Comparison of ENCODE assay signal across 1 cellular context in genomic region chr4:102760645-102761477, GRCh38.
TF ChIP-seq lines count a peak whose summit lies in the region.

TSS of gene MANBA (minus strand) at chr4:102760968. CDS start at chr4:102760894, 74 bp downstream.

TF ChIP-seq in WTC11, 78 proteins besides CTCF, POLR2A, EP300 and RAD21 (continued from another document and continues in another):
- TF ChIP-seq ZMAT4 (CRISPR knock-in tag; IDR thresholded peaks at IDR 0.05) = no peak
- TF ChIP-seq NR3C1 (CRISPR knock-in tag; conservative IDR thresholded peaks at IDR 0.05; ENCODE audit: low read depth) = 0 out of 2 replicates have a peak, but pooled peaks have one; percentile 65
- TF ChIP-seq ZNF263 (CRISPR knock-in tag; IDR thresholded peaks at IDR 0.05; ENCODE audit: low read depth) = no peak
- no peak for TF ChIP-seq SOX15 (CRISPR knock-in tag; IDR thresholded peaks at IDR 0.05)
- TF ChIP-seq ZNF121 (CRISPR knock-in tag; IDR thresholded peaks at IDR 0.05) = peak; percentile 70; the same call in 1 of the 2 replicates
- no peak for TF ChIP-seq FOXP4 (CRISPR knock-in tag; IDR thresholded peaks at IDR 0.05)
- no peak for TF ChIP-seq IRF1 (CRISPR knock-in tag; IDR thresholded peaks at IDR 0.05)
- TF ChIP-seq ATF1 (CRISPR knock-in tag; IDR thresholded peaks at IDR 0.05) = no peak
- TF ChIP-seq, protein P1, sequence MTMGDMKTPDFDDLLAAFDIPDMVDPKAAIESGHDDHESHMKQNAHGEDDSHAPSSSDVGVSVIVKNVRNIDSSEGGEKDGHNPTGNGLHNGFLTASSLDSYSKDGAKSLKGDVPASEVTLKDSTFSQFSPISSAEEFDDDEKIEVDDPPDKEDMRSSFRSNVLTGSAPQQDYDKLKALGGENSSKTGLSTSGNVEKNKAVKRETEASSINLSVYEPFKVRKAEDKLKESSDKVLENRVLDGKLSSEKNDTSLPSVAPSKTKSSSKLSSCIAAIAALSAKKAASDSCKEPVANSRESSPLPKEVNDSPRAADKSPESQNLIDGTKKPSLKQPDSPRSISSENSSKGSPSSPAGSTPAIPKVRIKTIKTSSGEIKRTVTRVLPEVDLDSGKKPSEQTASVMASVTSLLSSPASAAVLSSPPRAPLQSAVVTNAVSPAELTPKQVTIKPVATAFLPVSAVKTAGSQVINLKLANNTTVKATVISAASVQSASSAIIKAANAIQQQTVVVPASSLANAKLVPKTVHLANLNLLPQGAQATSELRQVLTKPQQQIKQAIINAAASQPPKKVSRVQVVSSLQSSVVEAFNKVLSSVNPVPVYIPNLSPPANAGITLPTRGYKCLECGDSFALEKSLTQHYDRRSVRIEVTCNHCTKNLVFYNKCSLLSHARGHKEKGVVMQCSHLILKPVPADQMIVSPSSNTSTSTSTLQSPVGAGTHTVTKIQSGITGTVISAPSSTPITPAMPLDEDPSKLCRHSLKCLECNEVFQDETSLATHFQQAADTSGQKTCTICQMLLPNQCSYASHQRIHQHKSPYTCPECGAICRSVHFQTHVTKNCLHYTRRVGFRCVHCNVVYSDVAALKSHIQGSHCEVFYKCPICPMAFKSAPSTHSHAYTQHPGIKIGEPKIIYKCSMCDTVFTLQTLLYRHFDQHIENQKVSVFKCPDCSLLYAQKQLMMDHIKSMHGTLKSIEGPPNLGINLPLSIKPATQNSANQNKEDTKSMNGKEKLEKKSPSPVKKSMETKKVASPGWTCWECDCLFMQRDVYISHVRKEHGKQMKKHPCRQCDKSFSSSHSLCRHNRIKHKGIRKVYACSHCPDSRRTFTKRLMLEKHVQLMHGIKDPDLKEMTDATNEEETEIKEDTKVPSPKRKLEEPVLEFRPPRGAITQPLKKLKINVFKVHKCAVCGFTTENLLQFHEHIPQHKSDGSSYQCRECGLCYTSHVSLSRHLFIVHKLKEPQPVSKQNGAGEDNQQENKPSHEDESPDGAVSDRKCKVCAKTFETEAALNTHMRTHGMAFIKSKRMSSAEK (CRISPR knock-in tag; IDR thresholded peaks at IDR 0.05; ENCODE audit: borderline replicate concordance) = no peak
- peak; percentile 86 for TF ChIP-seq ZBTB21 (CRISPR knock-in tag; IDR thresholded peaks at IDR 0.05; ENCODE audit: borderline replicate concordance)
- TF ChIP-seq ZNF396 (CRISPR knock-in tag; IDR thresholded peaks at IDR 0.05; ENCODE audit: borderline replicate concordance) = no peak
- no peak for TF ChIP-seq TEAD4 (CRISPR knock-in tag; IDR thresholded peaks at IDR 0.05)
- TF ChIP-seq, protein P2, sequence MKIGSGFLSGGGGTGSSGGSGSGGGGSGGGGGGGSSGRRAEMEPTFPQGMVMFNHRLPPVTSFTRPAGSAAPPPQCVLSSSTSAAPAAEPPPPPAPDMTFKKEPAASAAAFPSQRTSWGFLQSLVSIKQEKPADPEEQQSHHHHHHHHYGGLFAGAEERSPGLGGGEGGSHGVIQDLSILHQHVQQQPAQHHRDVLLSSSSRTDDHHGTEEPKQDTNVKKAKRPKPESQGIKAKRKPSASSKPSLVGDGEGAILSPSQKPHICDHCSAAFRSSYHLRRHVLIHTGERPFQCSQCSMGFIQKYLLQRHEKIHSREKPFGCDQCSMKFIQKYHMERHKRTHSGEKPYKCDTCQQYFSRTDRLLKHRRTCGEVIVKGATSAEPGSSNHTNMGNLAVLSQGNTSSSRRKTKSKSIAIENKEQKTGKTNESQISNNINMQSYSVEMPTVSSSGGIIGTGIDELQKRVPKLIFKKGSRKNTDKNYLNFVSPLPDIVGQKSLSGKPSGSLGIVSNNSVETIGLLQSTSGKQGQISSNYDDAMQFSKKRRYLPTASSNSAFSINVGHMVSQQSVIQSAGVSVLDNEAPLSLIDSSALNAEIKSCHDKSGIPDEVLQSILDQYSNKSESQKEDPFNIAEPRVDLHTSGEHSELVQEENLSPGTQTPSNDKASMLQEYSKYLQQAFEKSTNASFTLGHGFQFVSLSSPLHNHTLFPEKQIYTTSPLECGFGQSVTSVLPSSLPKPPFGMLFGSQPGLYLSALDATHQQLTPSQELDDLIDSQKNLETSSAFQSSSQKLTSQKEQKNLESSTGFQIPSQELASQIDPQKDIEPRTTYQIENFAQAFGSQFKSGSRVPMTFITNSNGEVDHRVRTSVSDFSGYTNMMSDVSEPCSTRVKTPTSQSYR (CRISPR knock-in tag; IDR thresholded peaks at IDR 0.05) = no peak
- TF ChIP-seq FOXK1 (CRISPR knock-in tag; IDR thresholded peaks at IDR 0.05) = peak; percentile 52; the same call in 1 of the 2 replicates
- TF ChIP-seq ETV6 (CRISPR knock-in tag; IDR thresholded peaks at IDR 0.05) = peak; percentile 72; the same call in 1 of the 2 replicates
- TF ChIP-seq PRRX2 (CRISPR knock-in tag; IDR thresholded peaks at IDR 0.05) = no peak
- TF ChIP-seq ATF6 (CRISPR knock-in tag; IDR thresholded peaks at IDR 0.05) = no peak
- peak; percentile 77; the same call in 1 of the 2 replicates for TF ChIP-seq TP53 (CRISPR knock-in tag; IDR thresholded peaks at IDR 0.05)
- TF ChIP-seq NFE2L1 (CRISPR knock-in tag; IDR thresholded peaks at IDR 0.05) = no peak; the same call in none of the 2 replicates
- TF ChIP-seq, protein P3, sequence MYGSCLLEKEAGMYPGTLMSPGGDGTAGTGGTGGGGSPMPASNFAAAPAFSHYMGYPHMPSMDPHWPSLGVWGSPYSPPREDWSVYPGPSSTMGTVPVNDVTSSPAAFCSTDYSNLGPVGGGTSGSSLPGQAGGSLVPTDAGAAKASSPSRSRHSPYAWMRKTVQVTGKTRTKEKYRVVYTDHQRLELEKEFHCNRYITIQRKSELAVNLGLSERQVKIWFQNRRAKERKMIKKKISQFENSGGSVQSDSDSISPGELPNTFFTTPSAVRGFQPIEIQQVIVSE (CRISPR knock-in tag; IDR thresholded peaks at IDR 0.05; ENCODE audit: borderline replicate concordance) = no peak
- no peak for TF ChIP-seq MLX (CRISPR knock-in tag; IDR thresholded peaks at IDR 0.05)
- peak; percentile 89; the same call in 1 of the 2 replicates for TF ChIP-seq ZNF232 (CRISPR knock-in tag; IDR thresholded peaks at IDR 0.05)
- TF ChIP-seq E2F1 (CRISPR knock-in tag; IDR thresholded peaks at IDR 0.05) = peak; percentile 63
- TF ChIP-seq, protein P4, sequence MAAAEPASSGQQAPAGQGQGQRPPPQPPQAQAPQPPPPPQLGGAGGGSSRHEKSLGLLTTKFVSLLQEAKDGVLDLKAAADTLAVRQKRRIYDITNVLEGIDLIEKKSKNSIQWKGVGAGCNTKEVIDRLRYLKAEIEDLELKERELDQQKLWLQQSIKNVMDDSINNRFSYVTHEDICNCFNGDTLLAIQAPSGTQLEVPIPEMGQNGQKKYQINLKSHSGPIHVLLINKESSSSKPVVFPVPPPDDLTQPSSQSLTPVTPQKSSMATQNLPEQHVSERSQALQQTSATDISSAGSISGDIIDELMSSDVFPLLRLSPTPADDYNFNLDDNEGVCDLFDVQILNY (CRISPR knock-in tag; IDR thresholded peaks at IDR 0.05) = peak; percentile 90; the same call in 1 of the 2 replicates
- TF ChIP-seq PRDM15 (CRISPR knock-in tag; IDR thresholded peaks at IDR 0.05) = no peak
- TF ChIP-seq HMGA2 (CRISPR knock-in tag; IDR thresholded peaks at IDR 0.05) = no peak
- TF ChIP-seq ZNF423 (CRISPR knock-in tag; IDR thresholded peaks at IDR 0.05) = no peak
- no peak for TF ChIP-seq GTF2I (CRISPR knock-in tag; conservative IDR thresholded peaks at IDR 0.05)
- TF ChIP-seq NFYB (CRISPR knock-in tag; conservative IDR thresholded peaks at IDR 0.05; ENCODE audit: low read depth) = no peak
- TF ChIP-seq IRF2 (CRISPR knock-in tag; IDR thresholded peaks at IDR 0.05; ENCODE audit: borderline replicate concordance, low read depth) = no peak
- TF ChIP-seq TEAD1 (CRISPR knock-in tag; IDR thresholded peaks at IDR 0.05) = no peak; the same call in 1 of the 2 replicates
- TF ChIP-seq MXD4 (CRISPR knock-in tag; IDR thresholded peaks at IDR 0.05; ENCODE audit: borderline replicate concordance) = no peak
- TF ChIP-seq HMGXB4 (CRISPR knock-in tag; IDR thresholded peaks at IDR 0.05) = peak; percentile 70
- peak; percentile 79; the same call in 1 of the 2 replicates for TF ChIP-seq TCF7 (CRISPR knock-in tag; IDR thresholded peaks at IDR 0.05; ENCODE audit: low read depth)
- TF ChIP-seq FOXJ3 (CRISPR knock-in tag; IDR thresholded peaks at IDR 0.05; ENCODE audit: borderline replicate concordance) = no peak
- no peak for TF ChIP-seq CREB1 (CRISPR knock-in tag; IDR thresholded peaks at IDR 0.05)
